ENCODE assay signal across 8 cellular contexts in genomic region chr7:151276651-151277590, GRCh38. TPM values are rescaled to one million over a fixed set of nuclear protein-coding genes. Genes with fewer than 3 reads are reported as not detected.
DNase-seq lines count a peak whose midpoint lies in the region; ATAC-seq lines count a peak whose summit lies in the region.

No MANE protein-coding gene starts in this region.

- DNase-seq in DMS53 treated with DMSO at 0.1 percent for 48 hours (lab: John Stamatoyannopoulos, UW; ENCODE audit: unreplicated experiment) (peak; percentile 48), NOMO-1 treated with DMSO at 0.1 percent for 48 hours (lab: John Stamatoyannopoulos, UW; ENCODE audit: unreplicated experiment) (peak; percentile 34), fibroblast of gingiva (ENCODE audit: low read depth) (peak; percentile 76), naive B cell (peak; percentile 18)
- peak; percentile 78 for DNase-seq in activated T-cell treated with anti-CD3 and anti-CD28 coated beads, Interleukin-2, amount 50 U/mL, for 24 hours
- DNase-seq in stimulated activated effector memory CD8-positive, alpha-beta T cell treated with anti-CD3 and anti-CD28 coated beads, Interleukin-12 subunit alpha, Interleukin-12 subunit beta, amount 100 ng/mL, for 72 hours (ENCODE audit: low spot score in 2 of 2) = peak; percentile 29 to 73

- peaks cover 9% of the 10 kb centered on the region for H3K27me3 Mint-ChIP-seq in activated T-cell treated with anti-CD3 and anti-CD28 coated beads, Interleukin-2, amount 50 U/mL, for 24 hours
- peaks cover 25 to 71% (median 71%) of the 10 kb centered on the region in 3 donors for H3K27me3 Mint-ChIP-seq in naive B cell

- ATAC-seq in HG03354 (IDR thresholded peaks at IDR 0.05; ENCODE audit: poor library complexity, severe bottlenecking, unreplicated experiment) (peak; percentile 71), naive B cell (ENCODE audit: low read depth in 2 of 2) (peak; percentile 74 to 78), GM18873 (IDR thresholded peaks at IDR 0.05; ENCODE audit: low FRiP score, unreplicated experiment) (no peak)
- ATAC-seq in stimulated activated effector memory CD8-positive, alpha-beta T cell treated with anti-CD3 and anti-CD28 coated beads, Interleukin-12 subunit alpha, Interleukin-12 subunit beta, amount 100 ng/mL, for 72 hours = peak; percentile 83

- peak overlapping the region; percentile 20 for H3K27ac Mint-ChIP-seq in activated T-cell treated with anti-CD3 and anti-CD28 coated beads, Interleukin-2, amount 50 U/mL, for 24 hours
- no peak overlapping the region for H3K27ac Mint-ChIP-seq in naive B cell
- peak overlapping the region; percentile 83 for H3K27ac Mint-ChIP-seq in stimulated activated effector memory CD8-positive, alpha-beta T cell treated with anti-CD3 and anti-CD28 coated beads, Interleukin-12 subunit alpha, Interleukin-12 subunit beta, amount 100 ng/mL, for 72 hours

- peak overlapping the region; percentile 71 for H3K4me3 Mint-ChIP-seq in activated T-cell treated with anti-CD3 and anti-CD28 coated beads, Interleukin-2, amount 50 U/mL, for 24 hours
- H3K4me3 Mint-ChIP-seq in naive B cell = peak overlapping the region; percentile 38 to 81 (median 75)
- H3K4me3 Mint-ChIP-seq in stimulated activated effector memory CD8-positive, alpha-beta T cell treated with anti-CD3 and anti-CD28 coated beads, Interleukin-12 subunit alpha, Interleukin-12 subunit beta, amount 100 ng/mL, for 72 hours = peak overlapping the region; percentile 70

- H3K4me1 Mint-ChIP-seq in activated T-cell treated with anti-CD3 and anti-CD28 coated beads, Interleukin-2, amount 50 U/mL, for 24 hours (ENCODE audit: low read depth) = peaks cover 31% of the 10 kb centered on the region
- H3K4me1 Mint-ChIP-seq in naive B cell = peaks cover 7 to 15% (median 15%) of the 10 kb centered on the region in 3 donors
- peaks cover 39% of the 10 kb centered on the region for H3K4me1 Mint-ChIP-seq in stimulated activated effector memory CD8-positive, alpha-beta T cell treated with anti-CD3 and anti-CD28 coated beads, Interleukin-12 subunit alpha, Interleukin-12 subunit beta, amount 100 ng/mL, for 72 hours

- no peaks in the 10 kb centered on the region for H3K36me3 Mint-ChIP-seq in activated T-cell treated with anti-CD3 and anti-CD28 coated beads, Interleukin-2, amount 50 U/mL, for 24 hours (ENCODE audit: low read depth)
- H3K36me3 Mint-ChIP-seq in naive B cell = no peaks in the 10 kb centered on the region
- H3K36me3 Mint-ChIP-seq in stimulated activated effector memory CD8-positive, alpha-beta T cell treated with anti-CD3 and anti-CD28 coated beads, Interleukin-12 subunit alpha, Interleukin-12 subunit beta, amount 100 ng/mL, for 72 hours = peaks cover 5% of the 10 kb centered on the region

- no peaks in the 10 kb centered on the region for H3K9me3 Mint-ChIP-seq in activated T-cell treated with anti-CD3 and anti-CD28 coated beads, Interleukin-2, amount 50 U/mL, for 24 hours
- peaks cover 0 to 2% (median 0%) of the 10 kb centered on the region in 7 donors for H3K9me3 Mint-ChIP-seq in naive B cell
- H3K9me3 Mint-ChIP-seq in stimulated activated effector memory CD8-positive, alpha-beta T cell treated with anti-CD3 and anti-CD28 coated beads, Interleukin-12 subunit alpha, Interleukin-12 subunit beta, amount 100 ng/mL, for 72 hours = no peaks in the 10 kb centered on the region

RNA-seq across cellular contexts. Expression of gene SMARCD3, which starts 28.4 kb away (rescaled TPM):
- polyA plus RNA-seq in naive B cell (ENCODE audit: low read depth in 6 of 6) = 1 to 10 TPM in 1 of 6 donors, under 1 TPM in 3, not detected in 2; 0.35 to 3.1 (median 0.64) TPM

RNA-seq across cellular contexts. Expression of gene CHPF2, which starts 44.6 kb away (rescaled TPM):
- 10 to 100 TPM; 20.4 to 43.9 (median 25.2) TPM for polyA plus RNA-seq in naive B cell (ENCODE audit: low read depth in 6 of 6)

RNA-seq across cellular contexts. Expression of gene ABCF2, which starts 49.9 kb away (rescaled TPM):
- polyA plus RNA-seq in naive B cell (ENCODE audit: low read depth in 6 of 6) = 10 to 100 TPM; 23.0 to 32.6 (median 25.4) TPM

Comparison
In these comparisons a context has a peak if more than half of its experiments do, and no peak if none do; other contexts are left out.
1. DNase-seq: peak in every context shown above with its lines; median percentile 78 in activated T-cell treated with anti-CD3 and anti-CD28 coated beads, Interleukin-2, amount 50 U/mL, for 24 hours; 76 in fibroblast of gingiva; 51 in stimulated activated effector memory CD8-positive, alpha-beta T cell treated with anti-CD3 and anti-CD28 coated beads, Interleukin-12 subunit alpha, Interleukin-12 subunit beta, amount 100 ng/mL, for 72 hours; 48 in DMS53 treated with DMSO at 0.1 percent for 48 hours; 34 in NOMO-1 treated with DMSO at 0.1 percent for 48 hours; 18 in naive B cell.
2. H3K27ac Mint-ChIP-seq: peak in activated T-cell treated with anti-CD3 and anti-CD28 coated beads, Interleukin-2, amount 50 U/mL, for 24 hours (single experiment) and stimulated activated effector memory CD8-positive, alpha-beta T cell treated with anti-CD3 and anti-CD28 coated beads, Interleukin-12 subunit alpha, Interleukin-12 subunit beta, amount 100 ng/mL, for 72 hours (single experiment); none in naive B cell (0 of 6).
3. Peak in every context shown above with its lines, with median percentiles within 50 percentile points of each other: H3K4me3 Mint-ChIP-seq.